Comparison of ENCODE assay signal across 8 cellular contexts in genomic region chr6:142746524-142746923, GRCh38.
DNase-seq lines count a peak whose midpoint lies in the region; ATAC-seq and TF ChIP-seq lines count a peak whose summit lies in the region.

No MANE protein-coding gene starts in this region.

- no peak overlapping the region for H3K27ac Mint-ChIP-seq in activated naive CD8-positive, alpha-beta T cell treated with anti-CD3 and anti-CD28 coated beads, Interleukin-2, amount 10 ng/mL, durations not matched to agents 7 days and 5 days
- no peak overlapping the region for H3K27ac Mint-ChIP-seq in immature natural killer cell

- no peaks in the 10 kb centered on the region for H3K9me3 Mint-ChIP-seq in activated naive CD8-positive, alpha-beta T cell treated with anti-CD3 and anti-CD28 coated beads, Interleukin-2, amount 10 ng/mL, durations not matched to agents 7 days and 5 days
- H3K9me3 Mint-ChIP-seq in immature natural killer cell = no peaks in the 10 kb centered on the region

- H3K27ac ChIP-seq in testis = no peak overlapping the region
- H3K27ac ChIP-seq in sigmoid colon = no peak overlapping the region

- DNase-seq in AG09309 (ENCODE audit: low read depth) (no peak), Kasumi-1 (lab: John Stamatoyannopoulos, UW) (peak; percentile 6 to 45), immature natural killer cell (peak; percentile 20 to 37 (median 22)), testis (peak; percentile 27), sigmoid colon (no peak), NCI-H1694 (lab: John Stamatoyannopoulos, UW) (no peak)
- no peak for DNase-seq in activated naive CD8-positive, alpha-beta T cell treated with anti-CD3 and anti-CD28 coated beads, Interleukin-2, amount 10 ng/mL, durations not matched to agents 7 days and 5 days

- H3K9me3 ChIP-seq in testis (no peaks in the 10 kb centered on the region), sigmoid colon (no peaks in the 10 kb centered on the region)

- peaks cover under 1% of the 10 kb centered on the region for H3K36me3 Mint-ChIP-seq in activated naive CD8-positive, alpha-beta T cell treated with anti-CD3 and anti-CD28 coated beads, Interleukin-2, amount 10 ng/mL, durations not matched to agents 7 days and 5 days
- H3K36me3 Mint-ChIP-seq in immature natural killer cell = no peaks in the 10 kb centered on the region

- intact Hi-C loops in testis (cut with DNase I; ENCODE audit: low total_unique reads) (no loop called here), sigmoid colon (cut with DNase I) (no loop called here)

- no peak overlapping the region for H3K4me3 Mint-ChIP-seq in activated naive CD8-positive, alpha-beta T cell treated with anti-CD3 and anti-CD28 coated beads, Interleukin-2, amount 10 ng/mL, durations not matched to agents 7 days and 5 days
- H3K4me3 Mint-ChIP-seq in immature natural killer cell = no peak overlapping the region

- peak; percentile 73 for ATAC-seq in GM18907 (IDR thresholded peaks at IDR 0.05; ENCODE audit: unreplicated experiment)
- peak; percentile 56 for ATAC-seq in activated naive CD8-positive, alpha-beta T cell treated with anti-CD3 and anti-CD28 coated beads, Interleukin-2, amount 10 ng/mL, durations not matched to agents 7 days and 5 days (ENCODE audit: low read depth)

- H3K27me3 ChIP-seq in testis (no peaks in the 10 kb centered on the region), sigmoid colon (no peaks in the 10 kb centered on the region)

- H3K4me3 ChIP-seq in AG09309 (ENCODE audit: control insufficient read depth, low read depth, low read length) (no peak overlapping the region), testis (no peak overlapping the region), sigmoid colon (no peak overlapping the region)

- 85 to 89% methylated on average over 2 of the region's 2 CpGs for WGBS in testis, 2 donors
- 88 to 93% methylated on average over 2 of the region's 2 CpGs for WGBS in sigmoid colon, 2 donors

- H3K4me1 ChIP-seq in testis (no peaks in the 10 kb centered on the region), sigmoid colon (no peaks in the 10 kb centered on the region)

- H3K36me3 ChIP-seq in testis (ENCODE audit: low read depth, missing control alignments) = no peaks in the 10 kb centered on the region
- no peaks in the 10 kb centered on the region for H3K36me3 ChIP-seq in sigmoid colon

- TF ChIP-seq POLR2A in testis (IDR thresholded peaks at IDR 0.05) = no peak
- no peak for TF ChIP-seq POLR2A in sigmoid colon (IDR thresholded peaks at IDR 0.05)

- H3K4me1 Mint-ChIP-seq in activated naive CD8-positive, alpha-beta T cell treated with anti-CD3 and anti-CD28 coated beads, Interleukin-2, amount 10 ng/mL, durations not matched to agents 7 days and 5 days = peaks cover under 1% of the 10 kb centered on the region
- no peaks in the 10 kb centered on the region for H3K4me1 Mint-ChIP-seq in immature natural killer cell

- no peak for TF ChIP-seq EP300 in sigmoid colon (IDR thresholded peaks at IDR 0.05)

- POLR2A ChIA-PET in activated naive CD8-positive, alpha-beta T cell treated with anti-CD3 and anti-CD28 coated beads, Interleukin-2, amount 10 ng/mL, durations not matched to agents 7 days and 5 days (lab: Charles Lee) = no interaction called here

- TF ChIP-seq CTCF in AG09309 (IDR thresholded peaks at IDR 0.05; ENCODE audit: control insufficient read depth, insufficient read depth, low read depth, low read length, missing control alignments) = peak; percentile 20
- TF ChIP-seq CTCF in testis (IDR thresholded peaks at IDR 0.05) = no peak
- TF ChIP-seq CTCF in sigmoid colon (IDR thresholded peaks at IDR 0.05) = peak in 2 of 4 experiments; percentile 18 to 37

- no peaks in the 10 kb centered on the region for H3K27me3 Mint-ChIP-seq in activated naive CD8-positive, alpha-beta T cell treated with anti-CD3 and anti-CD28 coated beads, Interleukin-2, amount 10 ng/mL, durations not matched to agents 7 days and 5 days
- peaks cover 3 to 5% (median 3%) of the 10 kb centered on the region in 3 donors for H3K27me3 Mint-ChIP-seq in immature natural killer cell (ENCODE audit: low read depth in 3 of 3)

Comparison
In these comparisons a context has a peak if more than half of its experiments do, and no peak if none do; other contexts are left out.
1. DNase-seq: peak in Kasumi-1 (2 of 2), immature natural killer cell (3 of 3) and testis (single experiment); none in AG09309 (single experiment), activated naive CD8-positive, alpha-beta T cell treated with anti-CD3 and anti-CD28 coated beads, Interleukin-2, amount 10 ng/mL, durations not matched to agents 7 days and 5 days (single experiment), sigmoid colon (single experiment) and NCI-H1694 (single experiment).